ENCODE assay signal across 25 cellular contexts in the genomic region with DNA sequence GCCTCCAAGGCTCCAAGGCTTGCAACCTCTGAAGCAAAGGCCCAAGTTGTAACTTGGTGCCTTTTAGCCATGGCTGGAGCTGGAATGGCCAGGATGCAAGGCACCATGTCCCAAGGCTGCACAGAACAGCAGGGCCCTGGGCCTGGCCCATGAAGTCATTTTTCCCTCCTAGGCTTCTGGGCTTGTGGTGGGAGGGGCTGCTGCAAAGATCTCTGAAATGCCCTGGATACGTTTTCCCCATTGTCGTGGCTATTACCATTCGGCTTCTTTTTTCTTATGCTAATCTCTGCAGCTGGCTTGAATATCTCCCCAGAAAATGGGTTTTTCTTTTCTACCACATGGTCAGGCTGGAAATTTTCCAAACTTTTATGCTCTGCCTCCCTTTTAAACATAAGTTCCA.
"Had no signal": no experiment of that assay in that cellular context is flagged by ENCODE, and none has a peak within 500 bp of the region (broad histone marks: within the 10 kb centered on the region; RNA-seq: fewer than 3 reads in every experiment).

No MANE protein-coding gene starts in this region.

- H3K27ac ChIP-seq: coronary artery, dorsolateral prefrontal cortex, epithelial cell of prostate, esophagus squamous epithelium, gastrocnemius medialis, heart right ventricle, left lung, lower lobe of right lung had no signal

- H3K4me1 ChIP-seq: esophagus squamous epithelium, left lung, lower lobe of right lung had no signal

- H3K9me3 ChIP-seq: esophagus squamous epithelium, gastrocnemius medialis, lower lobe of right lung, mucosa of descending colon had no signal

- H3K27ac Mint-ChIP-seq: mesothelial cell of epicardium had no signal

- H3K27me3 ChIP-seq: dorsolateral prefrontal cortex, esophagus squamous epithelium, gastrocnemius medialis, heart right ventricle, left lung had no signal

- DNase-seq: dermis blood vessel endothelial cell; dorsolateral prefrontal cortex; effector CD4-positive, alpha-beta T cell; effector memory CD4-positive, alpha-beta T cell; erythroblast; esophagus squamous epithelium; foreskin fibroblast; foreskin melanocyte; gastrocnemius medialis; glutamatergic neuron; head of caudate nucleus; heart right ventricle; hippocampal formation; left cardiac atrium; left lung; left ventricle myocardium superior; lower lobe of right lung; mesenchymal stem cell; mucosa of descending colon; naive B cell; naive thymus-derived CD8-positive, alpha-beta T cell had no signal

- H3K4me1 Mint-ChIP-seq: mesothelial cell of epicardium; naive thymus-derived CD8-positive, alpha-beta T cell had no signal

- H3K27me3 Mint-ChIP-seq: naive B cell had no signal

- H3K4me3 ChIP-seq: coronary artery, dorsolateral prefrontal cortex, esophagus squamous epithelium, gastrocnemius medialis, heart right ventricle, left lung, lower lobe of right lung, mucosa of descending colon had no signal

- H3K4me3 Mint-ChIP-seq: mesothelial cell of epicardium; naive thymus-derived CD8-positive, alpha-beta T cell had no signal

- H3K36me3 ChIP-seq: esophagus squamous epithelium, gastrocnemius medialis, heart right ventricle, left lung, lower lobe of right lung had no signal

- ATAC-seq: esophagus mucosa; gastrocnemius medialis; heart right ventricle; left cardiac atrium; left lung; left ventricle myocardium superior; lower lobe of right lung; mucosa of descending colon; naive thymus-derived CD8-positive, alpha-beta T cell had no signal
